ENCODE assay signal across 8 cellular contexts in the genomic region with DNA sequence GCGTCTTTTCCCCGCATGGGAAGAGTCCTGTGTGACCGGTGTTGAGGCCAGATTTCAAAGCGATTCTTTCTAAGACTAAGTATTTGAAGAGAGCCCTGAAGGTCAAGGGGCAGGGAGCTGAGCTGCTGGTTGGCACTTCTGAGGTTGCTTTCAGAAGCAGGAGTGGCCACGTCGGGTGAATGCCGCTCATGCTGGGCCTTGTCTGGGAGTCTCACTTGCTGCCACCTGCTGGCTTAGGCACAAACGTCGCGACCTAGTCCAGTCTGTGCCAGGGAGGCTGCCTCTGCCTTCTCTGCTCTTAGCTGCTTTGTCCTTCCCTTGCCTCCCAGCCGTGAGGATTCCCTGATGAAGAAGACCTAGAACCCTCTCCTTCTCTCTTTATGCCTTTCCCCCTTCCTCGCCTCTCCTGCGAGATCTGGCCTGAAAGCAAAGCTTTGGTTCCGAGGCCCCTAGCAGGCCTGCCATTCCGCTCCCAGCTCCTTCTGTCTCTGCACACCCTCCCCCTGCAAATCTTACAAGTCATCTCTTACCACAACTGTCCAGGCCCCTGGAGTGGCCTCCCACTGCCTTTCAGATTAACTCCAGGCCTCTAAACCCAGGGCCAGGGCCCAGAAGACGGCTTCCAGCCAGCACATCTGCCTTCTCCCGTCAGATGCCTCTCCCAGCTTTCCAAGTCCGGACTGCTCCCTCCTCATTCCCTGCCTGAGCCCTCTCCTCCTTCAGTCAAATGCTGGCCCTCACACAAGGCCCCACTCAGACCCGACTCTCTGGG. TPM values are rescaled to one million over a fixed set of nuclear protein-coding genes. Genes with fewer than 3 reads are reported as not detected.
DNase-seq lines count a peak whose midpoint lies in the region; ATAC-seq, FAIRE-seq and TF ChIP-seq lines count a peak whose summit lies in the region.

No MANE protein-coding gene starts in this region.

- no peaks in the 10 kb centered on the region for H3K4me1 ChIP-seq in astrocyte (ENCODE audit: insufficient read depth, low read length)

- no peaks in the 10 kb centered on the region for H3K9me3 Mint-ChIP-seq in astrocyte (ENCODE audit: unreplicated experiment)

- H3K27ac Mint-ChIP-seq in astrocyte (ENCODE audit: unreplicated experiment): peak overlapping the region; percentile 53

- no peak for FAIRE-seq in astrocyte (lab: Jason Lieb, UNC)
- no peak for FAIRE-seq in HTR-8/SVneo (lab: Jason Lieb, UNC)

- TF ChIP-seq CTCF in GM12864 (IDR thresholded peaks at IDR 0.05; ENCODE audit: low read depth, low read length, missing control alignments) (peak; percentile 66), astrocyte (IDR thresholded peaks at IDR 0.05; ENCODE audit: insufficient read depth, low read depth, low read length) (peak; percentile 32)

- no peak overlapping the region for H3K4me2 ChIP-seq in astrocyte (ENCODE audit: low read length)

- H3K27me3 Mint-ChIP-seq in astrocyte (ENCODE audit: low read depth, unreplicated experiment): no peaks in the 10 kb centered on the region

- no peak overlapping the region for H3K9ac ChIP-seq in astrocyte (ENCODE audit: low read length)

- H3K9me3 ChIP-seq in astrocyte (ENCODE audit: insufficient read depth, low read depth, low read length): no peaks in the 10 kb centered on the region

- H3K27me3 ChIP-seq in astrocyte (ENCODE audit: insufficient read depth, low read length): no peaks in the 10 kb centered on the region

- H3K36me3 Mint-ChIP-seq in astrocyte (ENCODE audit: low read depth, unreplicated experiment): peaks cover 21% of the 10 kb centered on the region

- peaks cover 9% of the 10 kb centered on the region for H4K20me1 ChIP-seq in astrocyte (ENCODE audit: insufficient read depth, low read length)

- no peak overlapping the region for H2AFZ ChIP-seq in astrocyte (ENCODE audit: low read depth, low read length)

- peaks cover 5% of the 10 kb centered on the region for H3K4me1 Mint-ChIP-seq in astrocyte (ENCODE audit: low read depth, unreplicated experiment)

- peak overlapping the region; percentile 57 for H3K4me3 Mint-ChIP-seq in astrocyte (ENCODE audit: unreplicated experiment)

- DNase-seq in A172 (ENCODE audit: low spot score) (peak; percentile 62), GM12864 (ENCODE audit: low read depth) (no peak), OCI-M1 (lab: John Stamatoyannopoulos, UW) (peak; percentile 55), astrocyte (ENCODE audit: low read depth) (peak; percentile 20), inferior parietal cortex (ENCODE audit: extremely low spot score) (peak; percentile 53), HTR-8/SVneo (ENCODE audit: insufficient read length, low spot score) (no peak)
- peak; percentile 49 to 61 for DNase-seq in stimulated activated CD4-positive, alpha-beta T cell treated with anti-CD3 and anti-CD28 coated beads, Interleukin-2, amount 100 ng/mL, for 24 hours

- H3K79me2 ChIP-seq in astrocyte (ENCODE audit: insufficient read depth, low read length): no peaks in the 10 kb centered on the region

- ATAC-seq in GM18873 (IDR thresholded peaks at IDR 0.05; ENCODE audit: low FRiP score, unreplicated experiment): no peak

- no peak overlapping the region for H3K4me3 ChIP-seq in GM12864 (ENCODE audit: low read depth, low read length)
- H3K4me3 ChIP-seq in astrocyte (ENCODE audit: insufficient read depth, low read depth, low read length): no peak overlapping the region

- no peak overlapping the region for H3K27ac ChIP-seq in astrocyte (ENCODE audit: low read depth, low read length)

- H3K36me3 ChIP-seq in astrocyte (ENCODE audit: insufficient read depth, low read length): peaks cover 13% of the 10 kb centered on the region

RNA-seq across cellular contexts. Expression of gene CTNS, which starts 11.4 kb away (rescaled TPM):
- total RNA-seq in A172 (2014; rRNA removed; shearing (Covaris generic)): 36.0 and 37.8 TPM in 2 replicates
- 5.8 and 6.5 TPM in 2 replicates for total RNA-seq in astrocyte

RNA-seq across cellular contexts. Expression of gene SHPK, which starts 11.9 kb away (rescaled TPM):
- 27.6 and 33.2 TPM in 2 replicates for total RNA-seq in A172 (2014; rRNA removed; shearing (Covaris generic))
- 6.8 and 7.8 TPM in 2 replicates for total RNA-seq in astrocyte

RNA-seq across cellular contexts. Expression of gene TAX1BP3, which starts 20.4 kb away (rescaled TPM):
- total RNA-seq in A172 (2014; rRNA removed; shearing (Covaris generic)): 360 and 391 TPM in 2 replicates
- total RNA-seq in astrocyte: 193 and 194 TPM in 2 replicates

RNA-seq across cellular contexts. Expression of gene EMC6, which starts 20.7 kb away (rescaled TPM):
- 43.4 and 66.8 TPM in 2 replicates for total RNA-seq in A172 (2014; rRNA removed; shearing (Covaris generic))
- total RNA-seq in astrocyte: 49.7 and 52.2 TPM in 2 replicates

RNA-seq across cellular contexts. Expression of gene TRPV1, which starts 38.7 kb away (rescaled TPM):
- 0.79 and 1.0 TPM in 2 replicates for total RNA-seq in A172 (2014; rRNA removed; shearing (Covaris generic))
- 4.3 and 5.2 TPM in 2 replicates for total RNA-seq in astrocyte

Comparison
In these comparisons a context has a peak if more than half of its experiments do, and no peak if none do; other contexts are left out.
1. DNase-seq: peak in A172 (single experiment), OCI-M1 (single experiment), astrocyte (single experiment), inferior parietal cortex (single experiment) and stimulated activated CD4-positive, alpha-beta T cell treated with anti-CD3 and anti-CD28 coated beads, Interleukin-2, amount 100 ng/mL, for 24 hours (2 of 2); none in GM12864 (single experiment) and HTR-8/SVneo (single experiment).